Comparison of ENCODE assay signal across 22 cellular contexts in the genomic region with DNA sequence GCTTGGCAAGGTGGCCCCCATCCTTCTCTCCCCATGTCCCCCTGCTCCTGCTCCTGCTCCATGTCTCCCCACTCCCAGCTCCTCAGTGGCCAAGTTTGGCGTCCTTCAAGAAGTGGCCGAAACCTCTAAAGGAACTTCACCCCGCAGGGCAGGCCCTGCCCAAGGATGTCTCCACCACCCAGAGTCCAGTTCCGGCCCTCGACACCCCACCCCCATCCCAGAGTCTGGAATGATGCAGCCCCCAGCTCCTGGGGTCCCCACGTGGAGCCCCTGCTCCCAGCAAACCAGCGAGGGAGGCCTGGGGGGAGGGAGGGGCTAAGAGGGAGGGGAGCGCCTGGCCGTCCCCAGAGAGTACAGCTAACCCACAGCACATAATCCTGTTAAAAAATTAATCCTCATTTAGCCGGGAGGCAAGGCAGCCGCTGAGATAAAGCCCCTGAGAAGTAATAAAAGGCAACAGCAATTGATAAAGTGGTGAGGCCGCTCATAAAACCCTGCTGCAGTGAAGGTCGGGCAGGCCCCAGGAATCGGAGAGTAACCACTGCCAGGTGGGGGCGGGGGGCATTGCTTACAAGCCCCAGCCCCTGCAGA. TPM values are rescaled to one million over a fixed set of nuclear protein-coding genes. Genes with fewer than 3 reads are reported as not detected.
DNase-seq lines count a peak whose midpoint lies in the region; ATAC-seq and TF ChIP-seq lines count a peak whose summit lies in the region.
"Had no signal": no experiment of that assay in that cellular context is flagged by ENCODE, and none has a peak within 500 bp of the region (broad histone marks: within the 10 kb centered on the region; RNA-seq: fewer than 3 reads in every experiment).

No MANE protein-coding gene starts in this region.

- no peaks in the 10 kb centered on the region for H3K36me3 Mint-ChIP-seq in effector memory CD8-positive, alpha-beta T cell (ENCODE audit: insufficient read depth)
- no peaks in the 10 kb centered on the region for H3K36me3 Mint-ChIP-seq in T-helper 17 cell (ENCODE audit: low read depth)
- H3K36me3 Mint-ChIP-seq: CD14-positive monocyte had no signal

- H3K4me1 Mint-ChIP-seq in effector memory CD8-positive, alpha-beta T cell (ENCODE audit: low read depth in 2 of 2) = no peaks in the 10 kb centered on the region
- H3K4me1 Mint-ChIP-seq in T-helper 17 cell = no peaks in the 10 kb centered on the region
- H3K4me1 Mint-ChIP-seq: CD14-positive monocyte had no signal

- H3K4me3 ChIP-seq in A673 (ENCODE audit: low read depth, low read length, poor library complexity, severe bottlenecking) (no peak overlapping the region), HEK293 (ENCODE audit: low read depth, low read length) (no peak overlapping the region)

- H3K4me1 ChIP-seq in A673 (ENCODE audit: insufficient read depth, low read length, poor library complexity, severe bottlenecking) = peaks cover 19% of the 10 kb centered on the region
- H3K4me1 ChIP-seq in HEK293 (ENCODE audit: control insufficient read depth, insufficient read depth, low read length) = peaks cover 3% of the 10 kb centered on the region; the same call in 1 of the 2 replicates

- DNase-seq in A673 (ENCODE audit: low spot score) (peak; percentile 73), SK-N-DZ (ENCODE audit: low spot score) (peak; percentile 65), left kidney (ENCODE audit: low read depth, low spot score) (peak; percentile 52), NCI-H1694 treated with DMSO at 0.1 percent for 48 hours (lab: John Stamatoyannopoulos, UW) (no peak), T-helper 17 cell (no peak), NCI-H146 treated with DMSO at 0.1 percent for 48 hours (lab: John Stamatoyannopoulos, UW; ENCODE audit: unreplicated experiment) (no peak)
- DNase-seq in effector memory CD8-positive, alpha-beta T cell = no peak
- DNase-seq: DMS79, H7, KBM-7, MM.1S, NCI-H1048, NCI-H1417 treated with DMSO at 0.1 percent for 48 hours, NCI-H1930, NCI-H748 treated with DMSO at 0.1 percent for 48 hours had no signal

- ATAC-seq in effector memory CD8-positive, alpha-beta T cell (replicated peaks) = no peak
- no peak for ATAC-seq in T-helper 17 cell
- ATAC-seq: Panc1 had no signal

- H3K27ac Mint-ChIP-seq in effector memory CD8-positive, alpha-beta T cell = no peak overlapping the region
- H3K27ac Mint-ChIP-seq in T-helper 17 cell = no peak overlapping the region
- H3K27ac Mint-ChIP-seq: CD14-positive monocyte had no signal

- TF ChIP-seq CTCF in A673 (conservative IDR thresholded peaks at IDR 0.05; ENCODE audit: low read depth, low read length) (no peak), HEK293 (tag by site-specific recombination; IDR thresholded peaks at IDR 0.05) (no peak)

- H3K27me3 ChIP-seq in A673 (replicated peaks; ENCODE audit: insufficient read depth, low read depth, low read length, poor library complexity) = no peaks in the 10 kb centered on the region

- no peak overlapping the region for H3K4me3 Mint-ChIP-seq in effector memory CD8-positive, alpha-beta T cell
- H3K4me3 Mint-ChIP-seq in T-helper 17 cell = no peak overlapping the region
- H3K4me3 Mint-ChIP-seq: CD14-positive monocyte had no signal

- BruUV-seq in A673 (replicated peaks; lab: Mats Ljungman, UMichigan) = no TSS peak

- H3K27me3 Mint-ChIP-seq in effector memory CD8-positive, alpha-beta T cell = peaks cover 0 to 11% of the 10 kb centered on the region in 2 donors
- H3K27me3 Mint-ChIP-seq in T-helper 17 cell = no peaks in the 10 kb centered on the region

- H3K27ac ChIP-seq in A673 (ENCODE audit: low read depth, low read length, poor library complexity, severe bottlenecking) (no peak overlapping the region), HEK293 (ENCODE audit: extremely low read depth, low read depth, low read length) (peak overlapping the region; percentile 58; the same call in 1 of the 2 replicates)
- H3K27ac ChIP-seq: 22Rv1 had no signal

- intact Hi-C loops in A673 (cut with micrococcal nuclease; ENCODE audit: unreplicated experiment) = no loop called here

- H3K36me3 ChIP-seq in A673 (ENCODE audit: insufficient read depth, low read length, poor library complexity, severe bottlenecking) = no peaks in the 10 kb centered on the region
- H3K36me3 ChIP-seq in HEK293 (ENCODE audit: control insufficient read depth in 2 of 2, insufficient read depth in 1 of 2, low read length in 2 of 2) = no peaks in the 10 kb centered on the region

- CTCF ChIA-PET in A673 (lab: Charles Lee) = no interaction called here
- CTCF ChIA-PET in HEK293 (lab: Yijun Ruan, JAX) = interaction anchor here (1.3 kb wide), 1 partner anchor 10 kb away, joined by 3 read pairs; no protein-coding TSS in a partner anchor

- no peaks in the 10 kb centered on the region for H3K9me3 Mint-ChIP-seq in effector memory CD8-positive, alpha-beta T cell
- H3K9me3 Mint-ChIP-seq: CD14-positive monocyte had no signal

- POLR2A ChIA-PET in A673 (lab: Charles Lee; ENCODE audit: low non-redundant PET) (no interaction called here), HEK293 (lab: Yijun Ruan, JAX) (no interaction called here)

- no peaks in the 10 kb centered on the region for H3K9me3 ChIP-seq in A673 (ENCODE audit: low read depth, low read length, poor library complexity, severe bottlenecking)
- no peaks in the 10 kb centered on the region for H3K9me3 ChIP-seq in HEK293 (ENCODE audit: control insufficient read depth, insufficient read depth, low read depth, low read length)
- H3K9me3 ChIP-seq in T-helper 17 cell (ENCODE audit: control insufficient read depth, low read length, poor library complexity, severe bottlenecking) = no peaks in the 10 kb centered on the region

TF ChIP-seq in HEK293, 187 proteins besides CTCF, POLR2A, EP300 and RAD21 (continues in another document):
- TF ChIP-seq ZBTB8A (tag by site-specific recombination; IDR thresholded peaks at IDR 0.05) (no peak), ZNF366 (tag by site-specific recombination; conservative IDR thresholded peaks at IDR 0.05) (no peak), ZNF2 (tag by site-specific recombination; IDR thresholded peaks at IDR 0.05) (no peak), ZNF610 (tag by site-specific recombination; IDR thresholded peaks at IDR 0.05; ENCODE audit: borderline replicate concordance) (0 out of 2 replicates have a peak, but pooled peaks have one; percentile 36), KLF1 (tag by site-specific recombination; IDR thresholded peaks at IDR 0.05) (no peak), ZNF670 (tag by site-specific recombination; IDR thresholded peaks at IDR 0.05; ENCODE audit: low read depth) (no peak), ZSCAN4 (tag by site-specific recombination; IDR thresholded peaks at IDR 0.05) (no peak), ZNF660 (tag by site-specific recombination; IDR thresholded peaks at IDR 0.05) (no peak), ZNF792 (tag by site-specific recombination; IDR thresholded peaks at IDR 0.05) (no peak), ZSCAN30 (tag by site-specific recombination; IDR thresholded peaks at IDR 0.05) (peak; percentile 47; the same call in 1 of the 2 replicates), ZXDB (tag by site-specific recombination; IDR thresholded peaks at IDR 0.05) (no peak), ZNF341 (tag by site-specific recombination; IDR thresholded peaks at IDR 0.05; ENCODE audit: low read depth) (0 out of 2 replicates have a peak, but pooled peaks have one; percentile 27), ZNF549 (tag by site-specific recombination; IDR thresholded peaks at IDR 0.05) (no peak), ZNF280C (tag by site-specific recombination; IDR thresholded peaks at IDR 0.05) (no peak), ZNF223 (tag by site-specific recombination; IDR thresholded peaks at IDR 0.05) (no peak), ZNF624 (tag by site-specific recombination; IDR thresholded peaks at IDR 0.05) (no peak), GLI2 (tag by site-specific recombination; IDR thresholded peaks at IDR 0.05; ENCODE audit: borderline replicate concordance, low read depth) (no peak), GLIS1 (tag by site-specific recombination; IDR thresholded peaks at IDR 0.05) (peak; percentile 17; the same call in 1 of the 2 replicates), FEZF1 (tag by site-specific recombination; IDR thresholded peaks at IDR 0.05) (0 out of 2 replicates have a peak, but pooled peaks have one; percentile 21), WT1 (tag by site-specific recombination; IDR thresholded peaks at IDR 0.05) (no peak), ZNF423 (tag by site-specific recombination; IDR thresholded peaks at IDR 0.05) (peak; percentile 64)

RNA-seq across cellular contexts. Expression of gene ENPP7, which starts 9.9 kb away (rescaled TPM):
- total RNA-seq in A673 (2021) (not detected in 2 replicates), T-helper 17 cell (not detected)
- polyA plus RNA-seq in SK-N-DZ (2014; cell fraction: cytosol; rRNA removed) = not detected in 2 replicates
- polyA plus RNA-seq in SK-N-DZ (2014; cell fraction: nucleus; rRNA removed) = not detected in 2 replicates
- total RNA-seq: H7, HT1080, NCI-H460, SK-MEL-5 had no signal
- polyA plus RNA-seq: CD14-positive monocyte had no signal

RNA-seq across cellular contexts. Expression of gene CBX2, which starts 57.1 kb away (rescaled TPM):
- total RNA-seq in A673 (2021) (59.5 and 66.4 TPM in 2 replicates), T-helper 17 cell (under 1 TPM in 1 of 2 donors, not detected in 1; 0.18 TPM)
- polyA plus RNA-seq in SK-N-DZ (2014; cell fraction: cytosol; rRNA removed) = 108 and 109 TPM in 2 replicates
- 144 and 174 TPM in 2 replicates for polyA plus RNA-seq in SK-N-DZ (2014; cell fraction: nucleus; rRNA removed)

Comparison
In these comparisons a context has a peak if more than half of its experiments do, and no peak if none do; other contexts are left out.
1. DNase-seq: peak in A673 (single experiment), SK-N-DZ (single experiment) and left kidney (single experiment); none in NCI-H1694 treated with DMSO at 0.1 percent for 48 hours (single experiment), effector memory CD8-positive, alpha-beta T cell (0 of 3), T-helper 17 cell (0 of 3) and NCI-H146 treated with DMSO at 0.1 percent for 48 hours (single experiment).
2. RNA of gene CBX2, which starts 57.1 kb away (total RNA-seq): 59.5 to 66.4 TPM in A673; 0.18 TPM in T-helper 17 cell; every median in the first group is over 10 times any median in the second.